7 cellular contexts compared by ENCODE assay signal in the genomic region with DNA sequence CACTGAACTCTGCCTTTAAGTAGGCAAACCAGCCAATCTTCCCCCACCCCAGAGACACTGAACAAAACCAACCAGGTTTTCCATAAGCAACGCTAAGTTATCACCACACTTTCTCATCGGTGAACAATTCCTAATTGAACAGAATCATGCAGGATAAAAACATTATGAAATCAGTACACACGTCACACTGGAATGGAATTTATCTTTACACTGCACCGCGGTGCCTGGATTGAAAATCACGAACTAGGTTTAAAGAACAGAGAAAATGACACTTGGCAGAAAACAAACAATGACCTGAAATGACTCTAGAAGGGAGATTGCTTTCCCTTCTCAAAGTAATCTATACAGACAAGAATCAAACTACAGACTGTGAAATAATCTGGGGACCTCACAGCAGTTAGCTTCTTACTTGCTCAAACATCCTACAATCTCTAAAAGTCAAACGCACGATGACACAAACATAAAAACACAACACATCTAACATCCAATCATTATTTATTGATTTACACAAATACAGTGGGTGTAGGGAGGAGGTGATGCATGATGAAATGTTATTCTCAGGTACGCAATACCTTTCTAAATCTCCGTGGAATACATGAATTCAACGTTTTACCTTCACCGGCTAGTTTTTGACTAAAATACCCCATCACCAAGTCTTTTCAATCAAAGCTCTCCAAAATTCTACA.
DNase-seq lines count a peak whose midpoint lies in the region; ATAC-seq and TF ChIP-seq lines count a peak whose summit lies in the region.

No MANE protein-coding gene starts in this region.

- ATAC-seq in HG02798 (IDR thresholded peaks at IDR 0.05; ENCODE audit: poor library complexity, unreplicated experiment): no peak

- POLR2A ChIA-PET in HEK293 (lab: Yijun Ruan, JAX): interaction anchor here (1.0 kb wide), 2 partner anchors 17 to 388 kb away, joined by 3 to 4 read pairs; a partner anchor contains a TSS

- CTCF ChIA-PET in HEK293 (lab: Yijun Ruan, JAX): interaction anchor here (1.2 kb wide), 1 partner anchor 478 kb away, joined by 3 read pairs; no protein-coding TSS in a partner anchor

- TF ChIP-seq CTCF in HEK293 (tag by site-specific recombination; IDR thresholded peaks at IDR 0.05) (no peak), WI38 (IDR thresholded peaks at IDR 0.05; ENCODE audit: low read depth, low read length) (no peak)

- H3K9me3 ChIP-seq in HEK293 (ENCODE audit: control insufficient read depth, insufficient read depth, low read depth, low read length): no peaks in the 10 kb centered on the region

- DNase-seq in globus pallidus (ENCODE audit: low spot score): peak; percentile 41
- DNase-seq in skeletal muscle cell (ENCODE audit: low read depth): peak; percentile 41
- no peak for DNase-seq in NCI-H2081 (lab: John Stamatoyannopoulos, UW)
- no peak for DNase-seq in stimulated activated CD4-positive, alpha-beta T cell treated with anti-CD3 and anti-CD28 coated beads, Interleukin-2, amount 100 ng/mL, for 48 hours

- H3K4me3 ChIP-seq in HEK293 (ENCODE audit: low read depth, low read length) (peak overlapping the region; percentile 93), WI38 (ENCODE audit: low read depth, low read length) (peak overlapping the region; percentile 94), skeletal muscle cell (ENCODE audit: low read depth, low read length) (peak overlapping the region; percentile 93)

- H3K27ac ChIP-seq in HEK293 (ENCODE audit: extremely low read depth, low read depth, low read length): peak overlapping the region; percentile 99; the same call in 1 of the 2 replicates

- peaks cover 7% of the 10 kb centered on the region; the same call in 1 of the 2 replicates for H3K4me1 ChIP-seq in HEK293 (ENCODE audit: control insufficient read depth, insufficient read depth, low read length)

- peaks cover 7 to 32% of the 10 kb centered on the region in 2 experiments; a peak in 2 of 3 replicates for H3K36me3 ChIP-seq in HEK293 (ENCODE audit: control insufficient read depth in 2 of 2, insufficient read depth in 1 of 2, low read length in 2 of 2)

TF ChIP-seq in HEK293, 187 proteins besides CTCF, POLR2A, EP300 and RAD21:
- no peak for TF ChIP-seq GLIS2 (tag by site-specific recombination; IDR thresholded peaks at IDR 0.05)
- no peak for TF ChIP-seq ZNF529 (tag by site-specific recombination; IDR thresholded peaks at IDR 0.05; ENCODE audit: insufficient replicate concordance)
- TF ChIP-seq ZNF776 (tag by site-specific recombination; IDR thresholded peaks at IDR 0.05; ENCODE audit: borderline replicate concordance): no peak
- TF ChIP-seq ZNF266 (tag by site-specific recombination; IDR thresholded peaks at IDR 0.05; ENCODE audit: low read depth): no peak
- TF ChIP-seq IKZF3 (tag by site-specific recombination; IDR thresholded peaks at IDR 0.05): no peak
- peak; percentile 67 for TF ChIP-seq GFI1B (tag by site-specific recombination; IDR thresholded peaks at IDR 0.05)
- TF ChIP-seq ZNF121 (tag by site-specific recombination; IDR thresholded peaks at IDR 0.05): no peak
- TF ChIP-seq, protein P1, sequence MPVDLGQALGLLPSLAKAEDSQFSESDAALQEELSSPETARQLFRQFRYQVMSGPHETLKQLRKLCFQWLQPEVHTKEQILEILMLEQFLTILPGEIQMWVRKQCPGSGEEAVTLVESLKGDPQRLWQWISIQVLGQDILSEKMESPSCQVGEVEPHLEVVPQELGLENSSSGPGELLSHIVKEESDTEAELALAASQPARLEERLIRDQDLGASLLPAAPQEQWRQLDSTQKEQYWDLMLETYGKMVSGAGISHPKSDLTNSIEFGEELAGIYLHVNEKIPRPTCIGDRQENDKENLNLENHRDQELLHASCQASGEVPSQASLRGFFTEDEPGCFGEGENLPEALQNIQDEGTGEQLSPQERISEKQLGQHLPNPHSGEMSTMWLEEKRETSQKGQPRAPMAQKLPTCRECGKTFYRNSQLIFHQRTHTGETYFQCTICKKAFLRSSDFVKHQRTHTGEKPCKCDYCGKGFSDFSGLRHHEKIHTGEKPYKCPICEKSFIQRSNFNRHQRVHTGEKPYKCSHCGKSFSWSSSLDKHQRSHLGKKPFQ (tag by site-specific recombination; IDR thresholded peaks at IDR 0.05): no peak
- TF ChIP-seq ZFHX2 (tag by site-specific recombination; conservative IDR thresholded peaks at IDR 0.05): peak; percentile 42; the same call in 1 of the 2 replicates
- no peak for TF ChIP-seq EGR2 (tag by site-specific recombination; IDR thresholded peaks at IDR 0.05; ENCODE audit: low read depth)
- no peak for TF ChIP-seq KLF1 (tag by site-specific recombination; IDR thresholded peaks at IDR 0.05)
- TF ChIP-seq, protein P2, sequence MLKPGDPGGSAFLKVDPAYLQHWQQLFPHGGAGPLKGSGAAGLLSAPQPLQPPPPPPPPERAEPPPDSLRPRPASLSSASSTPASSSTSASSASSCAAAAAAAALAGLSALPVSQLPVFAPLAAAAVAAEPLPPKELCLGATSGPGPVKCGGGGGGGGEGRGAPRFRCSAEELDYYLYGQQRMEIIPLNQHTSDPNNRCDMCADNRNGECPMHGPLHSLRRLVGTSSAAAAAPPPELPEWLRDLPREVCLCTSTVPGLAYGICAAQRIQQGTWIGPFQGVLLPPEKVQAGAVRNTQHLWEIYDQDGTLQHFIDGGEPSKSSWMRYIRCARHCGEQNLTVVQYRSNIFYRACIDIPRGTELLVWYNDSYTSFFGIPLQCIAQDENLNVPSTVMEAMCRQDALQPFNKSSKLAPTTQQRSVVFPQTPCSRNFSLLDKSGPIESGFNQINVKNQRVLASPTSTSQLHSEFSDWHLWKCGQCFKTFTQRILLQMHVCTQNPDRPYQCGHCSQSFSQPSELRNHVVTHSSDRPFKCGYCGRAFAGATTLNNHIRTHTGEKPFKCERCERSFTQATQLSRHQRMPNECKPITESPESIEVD (tag by site-specific recombination; IDR thresholded peaks at IDR 0.05): peak; percentile 82
- TF ChIP-seq ZNF707 (tag by site-specific recombination; IDR thresholded peaks at IDR 0.05): no peak
- TF ChIP-seq, protein P3, sequence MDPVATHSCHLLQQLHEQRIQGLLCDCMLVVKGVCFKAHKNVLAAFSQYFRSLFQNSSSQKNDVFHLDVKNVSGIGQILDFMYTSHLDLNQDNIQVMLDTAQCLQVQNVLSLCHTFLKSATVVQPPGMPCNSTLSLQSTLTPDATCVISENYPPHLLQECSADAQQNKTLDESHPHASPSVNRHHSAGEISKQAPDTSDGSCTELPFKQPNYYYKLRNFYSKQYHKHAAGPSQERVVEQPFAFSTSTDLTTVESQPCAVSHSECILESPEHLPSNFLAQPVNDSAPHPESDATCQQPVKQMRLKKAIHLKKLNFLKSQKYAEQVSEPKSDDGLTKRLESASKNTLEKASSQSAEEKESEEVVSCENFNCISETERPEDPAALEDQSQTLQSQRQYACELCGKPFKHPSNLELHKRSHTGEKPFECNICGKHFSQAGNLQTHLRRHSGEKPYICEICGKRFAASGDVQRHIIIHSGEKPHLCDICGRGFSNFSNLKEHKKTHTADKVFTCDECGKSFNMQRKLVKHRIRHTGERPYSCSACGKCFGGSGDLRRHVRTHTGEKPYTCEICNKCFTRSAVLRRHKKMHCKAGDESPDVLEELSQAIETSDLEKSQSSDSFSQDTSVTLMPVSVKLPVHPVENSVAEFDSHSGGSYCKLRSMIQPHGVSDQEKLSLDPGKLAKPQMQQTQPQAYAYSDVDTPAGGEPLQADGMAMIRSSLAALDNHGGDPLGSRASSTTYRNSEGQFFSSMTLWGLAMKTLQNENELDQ (tag by site-specific recombination; IDR thresholded peaks at IDR 0.05; ENCODE audit: low read depth): no peak
- 0 out of 2 replicates have a peak, but pooled peaks have one; percentile 48 for TF ChIP-seq ZNF600 (tag by site-specific recombination; IDR thresholded peaks at IDR 0.05)
- no peak for TF ChIP-seq ZNF544 (tag by site-specific recombination; IDR thresholded peaks at IDR 0.05)
- no peak for TF ChIP-seq ZNF19 (tag by site-specific recombination; IDR thresholded peaks at IDR 0.05; ENCODE audit: low read depth)
- peak; percentile 64 for TF ChIP-seq ZNF629 (tag by site-specific recombination; IDR thresholded peaks at IDR 0.05)
- 0 out of 2 replicates have a peak, but pooled peaks have one; percentile 17 for TF ChIP-seq ZBTB17 (tag by site-specific recombination; IDR thresholded peaks at IDR 0.05)

Comparison
In these comparisons a context has a peak if more than half of its experiments do, and no peak if none do; other contexts are left out.
1. DNase-seq: peak in globus pallidus (single experiment) and skeletal muscle cell (single experiment); none in NCI-H2081 (0 of 2) and stimulated activated CD4-positive, alpha-beta T cell treated with anti-CD3 and anti-CD28 coated beads, Interleukin-2, amount 100 ng/mL, for 48 hours (0 of 2).
2. Peak in every context shown above with its lines, with median percentiles within 50 percentile points of each other: H3K4me3 ChIP-seq.